Comparison of ENCODE assay signal across 19 cellular contexts in the genomic region with DNA sequence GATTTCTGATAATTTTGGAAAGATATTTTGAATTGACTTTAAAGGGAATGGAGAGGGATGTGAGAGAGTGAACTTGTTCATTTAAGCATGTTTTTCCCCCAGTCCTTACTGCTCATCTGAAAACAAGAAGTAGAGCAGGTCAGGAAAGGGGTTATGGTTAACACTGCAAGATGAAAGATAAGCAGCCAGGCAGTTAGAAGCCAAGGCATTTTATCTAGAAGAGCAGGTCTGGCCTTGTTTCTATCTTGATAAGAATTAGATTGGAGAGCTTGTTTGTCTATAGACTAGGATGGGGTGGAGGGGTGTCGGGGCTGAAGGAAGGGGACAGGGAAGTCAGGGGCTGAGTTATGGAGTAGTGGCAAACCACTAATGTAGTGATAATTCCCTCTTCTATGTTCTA.
DNase-seq lines count a peak whose midpoint lies in the region; ATAC-seq and TF ChIP-seq lines count a peak whose summit lies in the region.
"Had no signal": no experiment of that assay in that cellular context is flagged by ENCODE, and none has a peak within 500 bp of the region (broad histone marks: within the 10 kb centered on the region; RNA-seq: fewer than 3 reads in every experiment).

No MANE protein-coding gene starts in this region.

- no peaks in the 10 kb centered on the region for H3K9me3 ChIP-seq in hepatocyte (ENCODE audit: low read depth)
- H3K9me3 ChIP-seq: BLaER1 treated with 17β-estradiol and CSF1 and Interleukin-3, amounts not matched to agents 10 nM and 100 nM; esophagus muscularis mucosa; transverse colon had no signal

- peaks cover 22% of the 10 kb centered on the region for H3K4me1 ChIP-seq in hepatocyte (ENCODE audit: insufficient read depth)

- H3K27me3 Mint-ChIP-seq in T-cell: no peaks in the 10 kb centered on the region
- H3K27me3 Mint-ChIP-seq: dendritic cell treated with granulocyte-macrophage colony-stimulating factor and Interleukin-4, amounts not matched to agents 40 ng/mL and 50 ng/mL, for 4 days had no signal

- POLR2A ChIA-PET in T-cell (lab: Charles Lee): interaction anchor here in 1 of 2 donors (0.6 to 1.0 kb wide), 3 partner anchors 11 to 26 kb away, joined by 6 to 12 read pairs (median 6); no protein-coding TSS in a partner anchor

- H3K36me3 Mint-ChIP-seq in T-cell: no peaks in the 10 kb centered on the region

- H3K4me1 Mint-ChIP-seq in T-cell: peaks cover 7 to 14% (median 9%) of the 10 kb centered on the region in 3 donors
- H3K4me1 Mint-ChIP-seq: nephron had no signal

- DNase-seq in ELF-1 (ENCODE audit: low read depth, low spot score) (peak; percentile 38), HL-60 (ENCODE audit: low read depth in 1 of 2, low spot score in 1 of 2) (peak in 1 of 2 experiments; percentile 53), T-cell (no peak), islet precursor cell (peak; percentile 66), hepatocyte (ENCODE audit: low spot score) (no peak), NCI-H748 (lab: John Stamatoyannopoulos, UW; ENCODE audit: unreplicated experiment) (no peak)
- DNase-seq in activated CD4-positive, alpha-beta T cell treated with anti-CD3 and anti-CD28 coated beads, Interleukin-2, amount 50 U/mL, for 48 hours: no peak
- DNase-seq: activated CD4-positive, alpha-beta T cell treated with anti-CD3 and anti-CD28 coated beads, Interleukin-2, amount 50 U/mL, for 4 hours; GOT3; hypothalamus; NCI-H1417 treated with DMSO at 0.1 percent for 48 hours; NCI-H510A; transverse colon had no signal

- ATAC-seq in T-cell (replicated peaks in 1 of 4) (peak; percentile 43 to 60 (median 52)), GM21390 (IDR thresholded peaks at IDR 0.05; ENCODE audit: unreplicated experiment) (no peak)
- ATAC-seq: Panc1 had no signal

- H3K27ac ChIP-seq in HL-60 (replicated peaks) (peak overlapping the region; percentile 43), hepatocyte (no peak overlapping the region)
- H3K27ac ChIP-seq: BLaER1 treated with 17β-estradiol and CSF1 and Interleukin-3, amounts not matched to agents 10 nM and 100 nM; esophagus muscularis mucosa had no signal

- H3K4me3 ChIP-seq in HL-60 (replicated peaks; ENCODE audit: insufficient read depth, low read length) (no peak overlapping the region), hepatocyte (no peak overlapping the region)
- H3K4me3 ChIP-seq: BLaER1 treated with 17β-estradiol and CSF1 and Interleukin-3, amounts not matched to agents 10 nM and 100 nM; esophagus muscularis mucosa; transverse colon had no signal

- no peaks in the 10 kb centered on the region for H3K79me2 ChIP-seq in hepatocyte

- no peak overlapping the region for H3K4me3 Mint-ChIP-seq in T-cell
- H3K4me3 Mint-ChIP-seq: dendritic cell treated with granulocyte-macrophage colony-stimulating factor and Interleukin-4, amounts not matched to agents 40 ng/mL and 50 ng/mL, for 4 days; nephron had no signal

- TF ChIP-seq CTCF in HL-60 (IDR thresholded peaks at IDR 0.05; ENCODE audit: insufficient read depth, low read length) (no peak), hepatocyte (IDR thresholded peaks at IDR 0.05; ENCODE audit: poor library complexity) (no peak)

- no peaks in the 10 kb centered on the region for H4K20me1 ChIP-seq in hepatocyte (ENCODE audit: insufficient read depth, poor library complexity, severe bottlenecking)
- H4K20me1 ChIP-seq: BLaER1 treated with 17β-estradiol and CSF1 and Interleukin-3, amounts not matched to agents 10 nM and 100 nM had no signal

- H2AFZ ChIP-seq in hepatocyte: no peak overlapping the region

- H3K27me3 ChIP-seq in HL-60 (ENCODE audit: insufficient read depth, poor library complexity, severe bottlenecking) (no peaks in the 10 kb centered on the region), hepatocyte (no peaks in the 10 kb centered on the region)
- H3K27me3 ChIP-seq: BLaER1 treated with 17β-estradiol and CSF1 and Interleukin-3, amounts not matched to agents 10 nM and 100 nM; esophagus muscularis mucosa; transverse colon had no signal

- no peak overlapping the region for H3K4me2 ChIP-seq in hepatocyte
- H3K4me2 ChIP-seq: BLaER1 treated with 17β-estradiol and CSF1 and Interleukin-3, amounts not matched to agents 10 nM and 100 nM had no signal

- CTCF ChIA-PET in T-cell (lab: Charles Lee): no interaction called here

- 0% methylated on average over 1 of the region's 1 CpG for WGBS in hepatocyte (ENCODE audit: low lambda C conversion rate, missing lambda C conversion rate)

- no peaks in the 10 kb centered on the region for H3K9me3 Mint-ChIP-seq in T-cell
- H3K9me3 Mint-ChIP-seq: dendritic cell treated with granulocyte-macrophage colony-stimulating factor and Interleukin-4, amounts not matched to agents 40 ng/mL and 50 ng/mL, for 4 days; nephron had no signal

- H3K9me2 ChIP-seq in hepatocyte (replicated peaks; ENCODE audit: insufficient read depth): no peaks in the 10 kb centered on the region

- peak overlapping the region; percentile 0 to 13 for H3K27ac Mint-ChIP-seq in T-cell
- H3K27ac Mint-ChIP-seq: dendritic cell treated with granulocyte-macrophage colony-stimulating factor and Interleukin-4, amounts not matched to agents 40 ng/mL and 50 ng/mL, for 4 days; nephron had no signal

- H3K36me3 ChIP-seq in hepatocyte (replicated peaks; ENCODE audit: insufficient read depth, low read depth): no peaks in the 10 kb centered on the region
- H3K36me3 ChIP-seq: BLaER1 treated with 17β-estradiol and CSF1 and Interleukin-3, amounts not matched to agents 10 nM and 100 nM; esophagus muscularis mucosa; transverse colon had no signal

Comparison
In these comparisons a context has a peak if more than half of its experiments do, and no peak if none do; other contexts are left out.
1. DNase-seq: peak in ELF-1 (single experiment) and islet precursor cell (single experiment); none in T-cell (0 of 34), hepatocyte (single experiment), NCI-H748 (single experiment) and activated CD4-positive, alpha-beta T cell treated with anti-CD3 and anti-CD28 coated beads, Interleukin-2, amount 50 U/mL, for 48 hours (0 of 2).